14 cellular contexts compared by ENCODE assay signal in genomic region chr2:7930800-7931635, GRCh38.
DNase-seq lines count a peak whose midpoint lies in the region; TF ChIP-seq lines count a peak whose summit lies in the region.
"Had no signal": no experiment of that assay in that cellular context is flagged by ENCODE, and none has a peak within 500 bp of the region (broad histone marks: within the 10 kb centered on the region; RNA-seq: fewer than 3 reads in every experiment).

No MANE protein-coding gene starts in this region.

- 0 out of 2 replicates have a peak overlapping the region, but pooled peaks have one; percentile 16 for H2AFZ ChIP-seq in OCI-LY3 (ENCODE audit: low read depth, low read length)

- H3K4me3 ChIP-seq in OCI-LY3 (ENCODE audit: low read length) (no peak overlapping the region), fibroblast of mammary gland (ENCODE audit: control insufficient read depth, low read depth, low read length) (no peak overlapping the region), stomach smooth muscle (ENCODE audit: low read length in 2 of 2) (no peak overlapping the region)

- H3K9ac ChIP-seq in OCI-LY3 (ENCODE audit: low read length) (no peak overlapping the region), stomach smooth muscle (ENCODE audit: low read length in 2 of 2) (no peak overlapping the region)

- H3K27ac ChIP-seq in OCI-LY3 (ENCODE audit: low read length) (peak overlapping the region; percentile 12; the same call in 1 of the 2 replicates), stomach smooth muscle (ENCODE audit: low read length) (peak overlapping the region; percentile 24)
- H3K27ac ChIP-seq: epithelial cell of prostate had no signal

- no peak for DNase-seq in activated naive CD8-positive, alpha-beta T cell treated with anti-CD3 and anti-CD28 coated beads for 36 hours
- DNase-seq in fibroblast of mammary gland (ENCODE audit: low read depth) (peak; percentile 38), activated gamma-delta T cell (lab: John Stamatoyannopoulos, UW) (no peak), SW 1271 (lab: John Stamatoyannopoulos, UW) (no peak), MV-4-11 (lab: John Stamatoyannopoulos, UW) (no peak)
- DNase-seq: activated naive CD4-positive, alpha-beta T cell treated with Interleukin-2 at 50 U/mL for 16 hours; cerebellar nuclear complex; NCI-H1048; SHP77 had no signal

- no peaks in the 10 kb centered on the region for H3K79me2 ChIP-seq in OCI-LY3 (ENCODE audit: low read length)

- H3K27me3 Mint-ChIP-seq in activated naive CD8-positive, alpha-beta T cell: no peaks in the 10 kb centered on the region
- H3K27me3 Mint-ChIP-seq in activated naive CD8-positive, alpha-beta T cell treated with anti-CD3 and anti-CD28 coated beads for 36 hours: no peaks in the 10 kb centered on the region

- H3K4me1 ChIP-seq in OCI-LY3 (ENCODE audit: low read length) (peaks cover 10% of the 10 kb centered on the region), stomach smooth muscle (ENCODE audit: control insufficient read depth, insufficient read depth, low read length) (peaks cover 3% of the 10 kb centered on the region)

- H3K27me3 ChIP-seq in OCI-LY3 (ENCODE audit: low read depth, low read length) (no peaks in the 10 kb centered on the region), stomach smooth muscle (ENCODE audit: control insufficient read depth in 1 of 2, insufficient read depth in 2 of 2, low read length in 2 of 2) (no peaks in the 10 kb centered on the region)

- H3K4me2 ChIP-seq in OCI-LY3 (ENCODE audit: low read length): 0 out of 2 replicates have a peak overlapping the region, but pooled peaks have one; percentile 5

- H3K9me3 ChIP-seq in OCI-LY3 (ENCODE audit: insufficient read depth, low read length) (no peaks in the 10 kb centered on the region), stomach smooth muscle (ENCODE audit: control insufficient read depth in 2 of 2, low read length in 2 of 2) (no peaks in the 10 kb centered on the region)

- H3K4me1 Mint-ChIP-seq in activated naive CD8-positive, alpha-beta T cell (ENCODE audit: low read depth): peaks cover 2% of the 10 kb centered on the region
- peaks cover 9% of the 10 kb centered on the region for H3K4me1 Mint-ChIP-seq in activated naive CD8-positive, alpha-beta T cell treated with anti-CD3 and anti-CD28 coated beads for 36 hours
- H3K4me1 Mint-ChIP-seq: memory B cell had no signal

- no peaks in the 10 kb centered on the region for H4K20me1 ChIP-seq in OCI-LY3 (ENCODE audit: insufficient read depth, low read length)

- H3K36me3 ChIP-seq in OCI-LY3 (replicated peaks; ENCODE audit: low read depth, low read length): no peaks in the 10 kb centered on the region
- no peaks in the 10 kb centered on the region for H3K36me3 ChIP-seq in stomach smooth muscle (ENCODE audit: control insufficient read depth in 2 of 2, insufficient read depth in 2 of 2, low read length in 2 of 2)

- H3K36me3 Mint-ChIP-seq in activated naive CD8-positive, alpha-beta T cell: no peaks in the 10 kb centered on the region
- peaks cover 1% of the 10 kb centered on the region for H3K36me3 Mint-ChIP-seq in activated naive CD8-positive, alpha-beta T cell treated with anti-CD3 and anti-CD28 coated beads for 36 hours
- H3K36me3 Mint-ChIP-seq: memory B cell had no signal

- TF ChIP-seq CTCF in OCI-LY3 (IDR thresholded peaks at IDR 0.05; ENCODE audit: low read depth, low read length) (no peak), fibroblast of mammary gland (conservative IDR thresholded peaks at IDR 0.05; ENCODE audit: control insufficient read depth, insufficient read depth, low read depth, low read length) (no peak)

- no peaks in the 10 kb centered on the region for H3K9me3 Mint-ChIP-seq in activated naive CD8-positive, alpha-beta T cell (ENCODE audit: low read depth)
- peaks cover 4% of the 10 kb centered on the region for H3K9me3 Mint-ChIP-seq in activated naive CD8-positive, alpha-beta T cell treated with anti-CD3 and anti-CD28 coated beads for 36 hours
- H3K9me3 Mint-ChIP-seq: memory B cell had no signal

- H3K27ac Mint-ChIP-seq in activated naive CD8-positive, alpha-beta T cell: peak overlapping the region; percentile 64
- H3K27ac Mint-ChIP-seq in activated naive CD8-positive, alpha-beta T cell treated with anti-CD3 and anti-CD28 coated beads for 36 hours: no peak overlapping the region
- H3K27ac Mint-ChIP-seq: memory B cell had no signal

- H3K4me3 Mint-ChIP-seq in activated naive CD8-positive, alpha-beta T cell: no peak overlapping the region
- no peak overlapping the region for H3K4me3 Mint-ChIP-seq in activated naive CD8-positive, alpha-beta T cell treated with anti-CD3 and anti-CD28 coated beads for 36 hours
- H3K4me3 Mint-ChIP-seq: memory B cell had no signal
